ENCODE assay signal across 11 cellular contexts in the genomic region with DNA sequence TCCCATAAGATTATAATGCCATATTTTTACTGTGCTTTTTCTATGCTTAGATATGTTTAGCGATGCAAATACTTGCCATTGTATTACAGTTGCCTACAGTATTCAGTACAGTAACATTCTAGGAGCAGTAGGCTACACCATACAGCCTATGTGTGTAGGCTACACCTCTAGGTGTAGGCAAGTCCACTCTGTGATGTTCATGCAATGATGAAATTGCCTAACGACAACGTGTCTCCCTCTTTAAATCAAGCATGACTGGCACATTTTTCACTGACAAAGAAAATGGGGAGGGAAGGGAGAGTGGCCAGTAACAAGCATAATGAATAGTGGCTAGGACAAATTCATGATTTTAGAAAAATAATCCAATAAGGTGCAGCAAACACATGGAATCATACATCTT. TPM values are rescaled to one million over a fixed set of nuclear protein-coding genes. Genes with fewer than 3 reads are reported as not detected.
DNase-seq lines count a peak whose midpoint lies in the region; ATAC-seq and TF ChIP-seq lines count a peak whose summit lies in the region.
"Had no signal": no experiment of that assay in that cellular context is flagged by ENCODE, and none has a peak within 500 bp of the region (broad histone marks: within the 10 kb centered on the region; RNA-seq: fewer than 3 reads in every experiment).

No MANE protein-coding gene starts in this region.

- H3K4me1 ChIP-seq in OCI-LY3 (ENCODE audit: low read length) (peaks cover 21% of the 10 kb centered on the region), endodermal cell (ENCODE audit: control insufficient read depth, insufficient read depth, low read length) (no peaks in the 10 kb centered on the region), suprapubic skin (peaks cover 14% of the 10 kb centered on the region)

- TF ChIP-seq POLR2A in suprapubic skin (IDR thresholded peaks at IDR 0.05), result no peak

- ATAC-seq in stimulated activated naive CD8-positive, alpha-beta T cell treated with anti-CD3 and anti-CD28 coated beads, Interleukin-15, Interleukin-2, amounts not matched to agents 100 U/mL and 50 U/mL, for 24 hours, result no peak
- no peak for ATAC-seq in GM18907 (IDR thresholded peaks at IDR 0.05; ENCODE audit: unreplicated experiment)
- ATAC-seq: gastrocnemius medialis had no signal

- H3K79me2 ChIP-seq in OCI-LY3 (ENCODE audit: low read length), result peaks cover 69% of the 10 kb centered on the region

- H3K27me3 Mint-ChIP-seq in stimulated activated naive CD8-positive, alpha-beta T cell treated with anti-CD3 and anti-CD28 coated beads, Interleukin-15, Interleukin-2, amounts not matched to agents 100 ng/mL and 50 ng/mL, for 24 hours, result no peaks in the 10 kb centered on the region
- no peaks in the 10 kb centered on the region for H3K27me3 Mint-ChIP-seq in endodermal cell (ENCODE audit: insufficient read depth)

- peak overlapping the region; percentile 96 for H3K4me2 ChIP-seq in OCI-LY3 (ENCODE audit: low read length)

- H3K27ac ChIP-seq in OCI-LY3 (ENCODE audit: low read length) (no peak overlapping the region), endodermal cell (ENCODE audit: low read depth, low read length) (no peak overlapping the region), suprapubic skin (no peak overlapping the region)
- H3K27ac ChIP-seq: gastrocnemius medialis had no signal

- H3K9me3 ChIP-seq in OCI-LY3 (ENCODE audit: insufficient read depth, low read length), result 0 out of 2 replicates have a peak, but pooled peaks cover 5% of the 10 kb centered on the region
- peaks cover 4% of the 10 kb centered on the region for H3K9me3 ChIP-seq in endodermal cell (ENCODE audit: control insufficient read depth, low read length)
- H3K9me3 ChIP-seq in suprapubic skin, result no peaks in the 10 kb centered on the region
- H3K9me3 ChIP-seq: gastrocnemius medialis had no signal

- H3K27me3 ChIP-seq in OCI-LY3 (ENCODE audit: low read depth, low read length) (no peaks in the 10 kb centered on the region), endodermal cell (ENCODE audit: control insufficient read depth, insufficient read depth, low read length, poor library complexity, severe bottlenecking) (no peaks in the 10 kb centered on the region), suprapubic skin (no peaks in the 10 kb centered on the region)
- H3K27me3 ChIP-seq: gastrocnemius medialis had no signal

- peak overlapping the region; percentile 93; the same call in 1 of the 2 replicates for H3K4me3 ChIP-seq in OCI-LY3 (ENCODE audit: low read length)
- peak overlapping the region; percentile 92 for H3K4me3 ChIP-seq in endodermal cell (ENCODE audit: low read length)
- H3K4me3 ChIP-seq in suprapubic skin, result no peak overlapping the region
- H3K4me3 ChIP-seq: gastrocnemius medialis had no signal

- H3K9me3 Mint-ChIP-seq in stimulated activated naive CD8-positive, alpha-beta T cell treated with anti-CD3 and anti-CD28 coated beads, Interleukin-15, Interleukin-2, amounts not matched to agents 100 ng/mL and 50 ng/mL, for 24 hours, result no peaks in the 10 kb centered on the region
- H3K9me3 Mint-ChIP-seq in endodermal cell, result peaks cover 6% of the 10 kb centered on the region

- no peak for TF ChIP-seq CTCF in OCI-LY3 (IDR thresholded peaks at IDR 0.05; ENCODE audit: low read depth, low read length)
- no peak for TF ChIP-seq CTCF in endodermal cell (conservative IDR thresholded peaks at IDR 0.05)
- TF ChIP-seq CTCF in suprapubic skin (IDR thresholded peaks at IDR 0.05), result no peak

- peak overlapping the region; percentile 87 for H3K4me3 Mint-ChIP-seq in stimulated activated naive CD8-positive, alpha-beta T cell treated with anti-CD3 and anti-CD28 coated beads, Interleukin-15, Interleukin-2, amounts not matched to agents 100 ng/mL and 50 ng/mL, for 24 hours
- peak overlapping the region; percentile 75 for H3K4me3 Mint-ChIP-seq in endodermal cell

- WGBS in endodermal cell (ENCODE audit: insufficient coverage in 1 of 2, insufficient read length in 1 of 2), 2 experiments, result 52 to 70% methylated on average over 3 of the region's 3 CpGs
- 44% methylated on average over 3 of the region's 3 CpGs for WGBS in suprapubic skin

- TF ChIP-seq EP300 in suprapubic skin (IDR thresholded peaks at IDR 0.05), result no peak

- peaks cover 44% of the 10 kb centered on the region for H3K36me3 Mint-ChIP-seq in stimulated activated naive CD8-positive, alpha-beta T cell treated with anti-CD3 and anti-CD28 coated beads, Interleukin-15, Interleukin-2, amounts not matched to agents 100 ng/mL and 50 ng/mL, for 24 hours (ENCODE audit: low read depth)
- H3K36me3 Mint-ChIP-seq in endodermal cell (ENCODE audit: low read depth), result peaks cover 28% of the 10 kb centered on the region

- peak overlapping the region; percentile 87 for H3K27ac Mint-ChIP-seq in stimulated activated naive CD8-positive, alpha-beta T cell treated with anti-CD3 and anti-CD28 coated beads, Interleukin-15, Interleukin-2, amounts not matched to agents 100 ng/mL and 50 ng/mL, for 24 hours
- H3K27ac Mint-ChIP-seq in endodermal cell, result no peak overlapping the region

- no peaks in the 10 kb centered on the region for H4K20me1 ChIP-seq in OCI-LY3 (ENCODE audit: insufficient read depth, low read length)

- peaks cover 40% of the 10 kb centered on the region for H3K36me3 ChIP-seq in OCI-LY3 (replicated peaks; ENCODE audit: low read depth, low read length)
- H3K36me3 ChIP-seq in endodermal cell (ENCODE audit: control insufficient read depth, insufficient read depth, low read length), result peaks cover 30% of the 10 kb centered on the region
- no peaks in the 10 kb centered on the region for H3K36me3 ChIP-seq in suprapubic skin
- H3K36me3 ChIP-seq: gastrocnemius medialis had no signal

- H3K4me1 Mint-ChIP-seq in stimulated activated naive CD8-positive, alpha-beta T cell treated with anti-CD3 and anti-CD28 coated beads, Interleukin-15, Interleukin-2, amounts not matched to agents 100 ng/mL and 50 ng/mL, for 24 hours (ENCODE audit: low read depth), result peaks cover 40% of the 10 kb centered on the region
- H3K4me1 Mint-ChIP-seq in endodermal cell, result peaks cover 24% of the 10 kb centered on the region

- no peak overlapping the region for H2AFZ ChIP-seq in OCI-LY3 (ENCODE audit: low read depth, low read length)

- DNase-seq in stimulated activated naive CD8-positive, alpha-beta T cell treated with anti-CD3 and anti-CD28 coated beads, Interleukin-15, Interleukin-2, amounts not matched to agents 100 U/mL and 50 U/mL, for 24 hours, result no peak
- DNase-seq in endodermal cell, result no peak
- DNase-seq in suprapubic skin (ENCODE audit: low spot score in 2 of 2), result no peak
- DNase-seq in RPMI8226, result no peak
- DNase-seq in stimulated activated naive CD4-positive, alpha-beta T cell treated with Interleukin-2 at 50 U/mL for 16 hours (lab: John Stamatoyannopoulos, UW), result no peak
- DNase-seq: gastrocnemius medialis, midbrain, NCI-H187 treated with DMSO at 0.1 percent for 48 hours had no signal

- H3K9ac ChIP-seq in OCI-LY3 (ENCODE audit: low read length) (0 out of 2 replicates have a peak overlapping the region, but pooled peaks have one; percentile 90), endodermal cell (ENCODE audit: extremely low read depth, low read length, poor library complexity, severe bottlenecking) (peak overlapping the region; percentile 92)

RNA-seq across cellular contexts. Expression of gene NCAPG2, which starts 1.7 kb away (rescaled TPM):
- 10 to 100 TPM; 58.7 to 77.1 TPM for total RNA-seq in endodermal cell
- polyA plus RNA-seq in endodermal cell (2013, experiment 1 of 2), result 54.0 TPM
- 49.2 TPM for polyA plus RNA-seq in endodermal cell (2013, experiment 2 of 2)
- 10 to 100 TPM in 1 of 4 donors, 1 to 10 TPM in 3; 5.6 to 11.4 (median 7.2) TPM for total RNA-seq in suprapubic skin

Comparison
In these comparisons a context has a peak if more than half of its experiments do, and no peak if none do; other contexts are left out.
1. RNA of gene NCAPG2, which starts 1.7 kb away (total RNA-seq): 58.7 to 77.1 TPM in endodermal cell; 5.6 to 11.4 TPM in suprapubic skin; every median in the first group is over 4 times any median in the second.